Comparison of ENCODE assay signal across 12 cellular contexts in genomic region chr4:128757712-128758111, GRCh38. TPM values are rescaled to one million over a fixed set of nuclear protein-coding genes. Genes with fewer than 3 reads are reported as not detected.
A peak's percentile ranks its signal among the peaks of the same experiment; 100 is the strongest.
DNase-seq lines count a peak whose midpoint lies in the region; ATAC-seq, FAIRE-seq and TF ChIP-seq lines count a peak whose summit lies in the region.
"Had no signal": no experiment of that assay in that cellular context is flagged by ENCODE, and none has a peak within 500 bp of the region (broad histone marks: within the 10 kb centered on the region; RNA-seq: fewer than 3 reads in every experiment).

No MANE protein-coding gene starts in this region.

- H3K9me2 ChIP-seq in GM23338 (ENCODE audit: insufficient read depth), result no peaks in the 10 kb centered on the region

- H3K4me1 Mint-ChIP-seq in GM23338 (peaks cover 11% of the 10 kb centered on the region), glutamatergic neuron (ENCODE audit: low read depth, unreplicated experiment) (peaks cover 9% of the 10 kb centered on the region), CD14-positive monocyte (no peaks in the 10 kb centered on the region)

- peak overlapping the region; percentile 77; the same call in 1 of the 2 replicates for H2AFZ ChIP-seq in GM23338

- no peaks in the 10 kb centered on the region for H4K20me1 ChIP-seq in GM23338 (replicated peaks; ENCODE audit: insufficient read depth)

- H3K27me3 Mint-ChIP-seq in GM23338 (ENCODE audit: insufficient read depth, low read depth, poor library complexity) (no peaks in the 10 kb centered on the region), glutamatergic neuron (ENCODE audit: unreplicated experiment) (no peaks in the 10 kb centered on the region), CD14-positive monocyte (ENCODE audit: low read depth in 3 of 3) (peaks cover 2 to 3% (median 2%) of the 10 kb centered on the region in 3 donors)

- no peaks in the 10 kb centered on the region for H3K36me3 Mint-ChIP-seq in GM23338 (ENCODE audit: low read depth)
- no peaks in the 10 kb centered on the region for H3K36me3 Mint-ChIP-seq in glutamatergic neuron (ENCODE audit: unreplicated experiment)
- H3K36me3 Mint-ChIP-seq in CD14-positive monocyte, result no peaks in the 10 kb centered on the region

- ATAC-seq in GM23338 (peak; percentile 83), HG03439 (IDR thresholded peaks at IDR 0.05; ENCODE audit: unreplicated experiment) (no peak)

- no peaks in the 10 kb centered on the region for H3K27me3 ChIP-seq in GM23338 (ENCODE audit: insufficient read depth)
- H3K27me3 ChIP-seq: neutrophil had no signal

- FAIRE-seq in RCC 7860 (lab: Jason Lieb, UNC), result no peak
- FAIRE-seq: H54 had no signal

- no peak overlapping the region for H3K4me2 ChIP-seq in GM23338

- TF ChIP-seq CTCF in GM23338 (conservative IDR thresholded peaks at IDR 0.05; ENCODE audit: low read depth in 2 of 2), result no peak
- TF ChIP-seq CTCF in glutamatergic neuron (IDR thresholded peaks at IDR 0.05; ENCODE audit: partially characterized antibody, unreplicated experiment), result no peak
- no peak for TF ChIP-seq CTCF in CD14-positive monocyte (IDR thresholded peaks at IDR 0.05)

- H3F3A ChIP-seq in GM23338 (replicated peaks; ENCODE audit: low read depth), result no peaks in the 10 kb centered on the region

- H3K79me2 ChIP-seq in GM23338 (replicated peaks; ENCODE audit: insufficient read depth), result no peaks in the 10 kb centered on the region

- H3K4me1 ChIP-seq in GM23338 (ENCODE audit: insufficient read depth), result peaks cover 14% of the 10 kb centered on the region; the same call in 1 of the 2 replicates

- intact Hi-C loops in CD14-positive monocyte (cut with micrococcal nuclease), result no loop called here

- peak overlapping the region; percentile 3; the same call in 1 of the 2 replicates for H3K27ac Mint-ChIP-seq in GM23338
- peak overlapping the region; percentile 12 for H3K27ac Mint-ChIP-seq in glutamatergic neuron (ENCODE audit: unreplicated experiment)
- no peak overlapping the region for H3K27ac Mint-ChIP-seq in CD14-positive monocyte
- H3K27ac Mint-ChIP-seq: T-helper 2 cell treated with Interferon-gamma antibody and Interleukin-4, amounts not matched to agents 5 μg/mL and 100 μg/mL, for 36 hours had no signal

- no peaks in the 10 kb centered on the region for H3K36me3 ChIP-seq in GM23338 (ENCODE audit: insufficient read depth)
- H3K36me3 ChIP-seq: neutrophil had no signal

- H3K9me3 Mint-ChIP-seq in GM23338, result no peaks in the 10 kb centered on the region
- no peaks in the 10 kb centered on the region for H3K9me3 Mint-ChIP-seq in glutamatergic neuron (ENCODE audit: unreplicated experiment)
- H3K9me3 Mint-ChIP-seq in CD14-positive monocyte, result peaks cover 0 to 3% (median 0%) of the 10 kb centered on the region in 7 donors
- H3K9me3 Mint-ChIP-seq: T-helper 2 cell treated with Interferon-gamma antibody and Interleukin-4, amounts not matched to agents 5 μg/mL and 100 μg/mL, for 36 hours had no signal

- DNase-seq in GM23338 (ENCODE audit: low spot score), result peak; percentile 63
- peak; percentile 23 for DNase-seq in OCI-M1 (lab: John Stamatoyannopoulos, UW)
- DNase-seq in glutamatergic neuron, result peak; percentile 17
- DNase-seq in putamen (ENCODE audit: low spot score), result peak; percentile 11
- DNase-seq in CD14-positive monocyte (ENCODE audit: low spot score), result no peak
- DNase-seq in RCC 7860 (ENCODE audit: low spot score), result no peak
- no peak for DNase-seq in CD1c-positive myeloid dendritic cell (ENCODE audit: extremely low spot score)
- DNase-seq: central memory CD4-positive, alpha-beta T cell had no signal

- no peak overlapping the region for H3K4me3 ChIP-seq in GM23338

- no peak overlapping the region for H3K27ac ChIP-seq in GM23338 (ENCODE audit: low read depth)
- H3K27ac ChIP-seq: neutrophil had no signal

- H3K4me3 Mint-ChIP-seq in GM23338 (no peak overlapping the region), glutamatergic neuron (ENCODE audit: unreplicated experiment) (no peak overlapping the region), CD14-positive monocyte (no peak overlapping the region)
- H3K4me3 Mint-ChIP-seq: T-helper 2 cell treated with Interferon-gamma antibody and Interleukin-4, amounts not matched to agents 5 μg/mL and 100 μg/mL, for 36 hours had no signal

TF ChIP-seq in GM23338, 12 proteins besides CTCF, POLR2A, EP300 and RAD21:
- TF ChIP-seq ETS1 (IDR thresholded peaks at IDR 0.05) (no peak), ZNF462 (CRISPR knock-in tag; IDR thresholded peaks at IDR 0.05) (no peak), ZNF114 (CRISPR knock-in tag; IDR thresholded peaks at IDR 0.05) (no peak)

RNA-seq across cellular contexts. Expression of gene JADE1, which starts 51.8 kb away (rescaled TPM):
- total RNA-seq in GM23338 (2014; rRNA removed; shearing (Covaris generic)), result 156 and 158 TPM in 2 replicates
- polyA plus RNA-seq in GM23338 (2016; fragmentation: Nextera tagmentation; extraction: Ambion mirVana) (75.5 and 84.2 TPM in 2 replicates), CD14-positive monocyte (10 to 100 TPM in 1 of 2 donors, 1 to 10 TPM in 1; 7.3 to 12.8 TPM)
- total RNA-seq in glutamatergic neuron (ENCODE audit: unreplicated experiment), result 9.1 TPM

Comparison
In these comparisons a context has a peak if more than half of its experiments do, and no peak if none do; other contexts are left out.
1. DNase-seq: peak in GM23338 (single experiment), OCI-M1 (single experiment), glutamatergic neuron (single experiment) and putamen (single experiment); none in CD14-positive monocyte (single experiment), RCC 7860 (single experiment) and CD1c-positive myeloid dendritic cell (single experiment).
2. H3K27ac Mint-ChIP-seq: peak in GM23338 (single experiment) and glutamatergic neuron (single experiment); none in CD14-positive monocyte (0 of 7).
3. RNA of gene JADE1, which starts 51.8 kb away (total RNA-seq): 156 to 158 TPM in GM23338; 9.1 TPM in glutamatergic neuron (single experiment); every median in the first group is over 10 times any median in the second.